8 cellular contexts compared by ENCODE assay signal in the genomic region with DNA sequence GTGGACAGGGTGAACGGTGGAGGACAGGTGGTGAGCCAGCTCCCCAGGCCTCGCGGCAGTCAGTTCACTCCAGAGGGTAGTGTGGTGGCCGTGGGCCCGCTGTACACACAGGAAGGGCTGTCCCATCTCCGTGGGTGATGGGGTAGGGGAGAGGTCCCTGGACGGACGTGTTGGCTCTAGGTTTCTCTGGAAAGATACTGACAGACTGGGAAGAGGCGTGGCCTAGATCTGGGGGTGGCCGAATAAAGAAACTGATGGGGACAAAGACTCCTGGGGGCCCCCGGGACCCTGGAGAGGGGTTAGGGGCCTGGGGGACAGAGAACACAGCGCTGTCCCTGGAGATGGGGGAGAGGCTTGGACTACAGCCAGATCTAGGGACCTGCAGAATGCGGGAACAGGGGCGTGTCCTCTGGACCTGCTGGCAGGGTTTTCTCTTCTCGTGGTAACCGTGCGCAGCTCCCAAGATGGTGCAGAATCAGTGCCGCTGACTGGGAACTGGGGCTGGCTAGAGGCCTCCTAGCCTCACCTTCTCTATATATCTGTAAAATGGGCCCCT. TPM values are rescaled to one million over a fixed set of nuclear protein-coding genes. Genes with fewer than 3 reads are reported as not detected.
DNase-seq lines count a peak whose midpoint lies in the region; TF ChIP-seq lines count a peak whose summit lies in the region.

No MANE protein-coding gene starts in this region.

- H3K27ac ChIP-seq in muscle layer of duodenum (ENCODE audit: low read length): no peak overlapping the region

- no peaks in the 10 kb centered on the region for H3K4me1 Mint-ChIP-seq in Calu3 (ENCODE audit: low read depth, unreplicated experiment)

- intact Hi-C loops in Calu3 (cut with micrococcal nuclease; ENCODE audit: unreplicated experiment): loop anchor here (2.0 kb wide), 2 partner anchors 26 to 152 kb away; no protein-coding TSS in a partner anchor

- H3K4me3 ChIP-seq in NB4 (ENCODE audit: low read depth, low read length): peak overlapping the region; percentile 49
- H3K4me3 ChIP-seq in muscle layer of duodenum (ENCODE audit: low read depth in 1 of 2, low read length in 2 of 2): peak overlapping the region; percentile 60 to 88

- H3K27ac Mint-ChIP-seq in Calu3 (ENCODE audit: unreplicated experiment): no peak overlapping the region

- no peak for TF ChIP-seq CTCF in Calu3 (IDR thresholded peaks at IDR 0.05; ENCODE audit: unreplicated experiment)
- TF ChIP-seq CTCF in NB4 (IDR thresholded peaks at IDR 0.05; ENCODE audit: low read depth, low read length): no peak

- peaks cover 18% of the 10 kb centered on the region for H3K36me3 Mint-ChIP-seq in Calu3 (ENCODE audit: insufficient read depth, unreplicated experiment)

- H3K4me1 ChIP-seq in muscle layer of duodenum (ENCODE audit: control insufficient read depth in 1 of 2, insufficient read depth in 2 of 2, low read length in 2 of 2): peaks cover 0 to 9% of the 10 kb centered on the region in 2 donors

- CTCF ChIA-PET in Calu3 (lab: Charles Lee): interaction anchor here (0.6 to 1.5 kb wide), 2 partner anchors 73 to 153 kb away, joined by 4 to 10 read pairs; no protein-coding TSS in a partner anchor

- peak overlapping the region; percentile 91 for H3K4me3 Mint-ChIP-seq in Calu3 (ENCODE audit: low read depth, unreplicated experiment)

- H3K9me3 ChIP-seq in muscle layer of duodenum (ENCODE audit: control insufficient read depth in 1 of 2, low read length in 2 of 2): no peaks in the 10 kb centered on the region

- BruUV-seq in Calu3 (replicated peaks; lab: Mats Ljungman, UMichigan): no TSS peak

- no peak for TF ChIP-seq POLR2A in NB4 (IDR thresholded peaks at IDR 0.05; ENCODE audit: extremely low read depth, insufficient read length)

- no peak for DNase-seq in Calu3
- no peak for DNase-seq in NB4 (ENCODE audit: low read depth)
- peak; percentile 55 for DNase-seq in cerebellum (ENCODE audit: low spot score)
- DNase-seq in AG08396 (ENCODE audit: low spot score): no peak
- no peak for DNase-seq in cerebellar nuclear complex (lab: John Stamatoyannopoulos, UW)
- DNase-seq in epidermal melanocyte (ENCODE audit: insufficient read length, low spot score): no peak
- DNase-seq in activated CD4-positive, CD25-positive, alpha-beta regulatory T cell treated with anti-CD3 and anti-CD28 coated beads, Interleukin-2, amount 50 U/mL, for 72 hours: no peak

- no peaks in the 10 kb centered on the region for H3K36me3 ChIP-seq in muscle layer of duodenum (ENCODE audit: control insufficient read depth in 1 of 2, insufficient read depth in 2 of 2, low read length in 2 of 2)

- H3K27me3 ChIP-seq in muscle layer of duodenum (ENCODE audit: low read depth, low read length): no peaks in the 10 kb centered on the region

- no peaks in the 10 kb centered on the region for H3K9me3 Mint-ChIP-seq in Calu3 (ENCODE audit: low read depth, unreplicated experiment)

- no peaks in the 10 kb centered on the region for H3K27me3 Mint-ChIP-seq in Calu3 (ENCODE audit: unreplicated experiment)

RNA-seq across cellular contexts. Expression of gene PRAM1, which starts 4.0 kb away (rescaled TPM):
- total RNA-seq in Calu3 (2022): 0.47 TPM in 1 of 2 replicates, not detected in the other
- 0.18 TPM for total RNA-seq in cerebellum

RNA-seq across cellular contexts. Expression of gene ZNF414, which starts 7.5 kb away (rescaled TPM):
- total RNA-seq in Calu3 (2022) (8.7 and 11.8 TPM in 2 replicates), cerebellum (5.0 TPM)
